8 cellular contexts compared by ENCODE assay signal in genomic region chr3:50572158-50572557, GRCh38. TPM values are rescaled to one million over a fixed set of nuclear protein-coding genes. Genes with fewer than 3 reads are reported as not detected.
DNase-seq lines count a peak whose midpoint lies in the region; ATAC-seq and TF ChIP-seq lines count a peak whose summit lies in the region.

No MANE protein-coding gene starts in this region.

- no peaks in the 10 kb centered on the region for H3K4me1 ChIP-seq in A673 (ENCODE audit: insufficient read depth, low read length, poor library complexity, severe bottlenecking)
- peaks cover 46% of the 10 kb centered on the region for H3K4me1 ChIP-seq in lower lobe of right lung

- CTCF ChIA-PET in A673 (lab: Charles Lee): interaction anchor here (1.0 kb wide), 1 partner anchor 39 kb away, joined by 3 read pairs; the partner anchor contains the start of gene CISH

- H3K9me3 ChIP-seq in A673 (ENCODE audit: low read depth, low read length, poor library complexity, severe bottlenecking) (no peaks in the 10 kb centered on the region), lower lobe of right lung (no peaks in the 10 kb centered on the region)

- POLR2A ChIA-PET in A673 (lab: Charles Lee; ENCODE audit: low non-redundant PET): no interaction called here

- H3K27ac ChIP-seq in A673 (ENCODE audit: low read depth, low read length, poor library complexity, severe bottlenecking) (no peak overlapping the region), lower lobe of right lung (peak overlapping the region; percentile 60)

- DNase-seq in A673 (ENCODE audit: low spot score) (peak; percentile 45), GM13976 (ENCODE audit: low spot score) (peak; percentile 80), NCI-H2196 treated with DMSO at 0.1 percent for 48 hours (lab: John Stamatoyannopoulos, UW; ENCODE audit: unreplicated experiment) (peak; percentile 16), dermis blood vessel endothelial cell (peak; percentile 82), lower lobe of right lung (peak; percentile 82)
- DNase-seq in activated CD4-positive, alpha-beta T cell treated with anti-CD3 and anti-CD28 coated beads, Interleukin-2, amount 50 U/mL, for 4 hours: peak; percentile 78 to 80
- peak; percentile 68 to 75 (median 71) for DNase-seq in stimulated activated CD4-positive, alpha-beta T cell treated with anti-CD3 and anti-CD28 coated beads, TNF-alpha, amount 100 ng/mL, for 4 hours (ENCODE audit: low read depth in 3 of 3)

- TF ChIP-seq CTCF in A673 (conservative IDR thresholded peaks at IDR 0.05; ENCODE audit: low read depth, low read length) (peak; percentile 62), GM13976 (IDR thresholded peaks at IDR 0.05; ENCODE audit: borderline replicate concordance, control extremely low read depth, extremely low read depth, insufficient read depth, missing control alignments) (peak; percentile 83), lower lobe of right lung (IDR thresholded peaks at IDR 0.05) (peak; percentile 94)

- in situ Hi-C loops in GM13976 (cut with MboI; ENCODE audit: low sequenced_read_pairs, unreplicated experiment): loop anchor here (5.0 kb wide), 1 partner anchor 40 kb away; the partner anchor contains the start of gene CISH

- no peaks in the 10 kb centered on the region for H3K27me3 ChIP-seq in A673 (replicated peaks; ENCODE audit: insufficient read depth, low read depth, low read length, poor library complexity)
- no peaks in the 10 kb centered on the region for H3K27me3 ChIP-seq in lower lobe of right lung (ENCODE audit: low read depth)

- intact Hi-C loops in A673 (cut with micrococcal nuclease; ENCODE audit: unreplicated experiment): loop anchor here (5.0 kb wide), 1 partner anchor 40 kb away; the partner anchor contains the start of gene CISH
- intact Hi-C loops in lower lobe of right lung (cut with DNase I): loop anchor here (5.0 kb wide), 1 partner anchor 40 kb away; the partner anchor contains the start of gene CISH

- BruUV-seq in A673 (replicated peaks; lab: Mats Ljungman, UMichigan): no TSS peak

- H3K4me3 ChIP-seq in A673 (ENCODE audit: low read depth, low read length, poor library complexity, severe bottlenecking) (no peak overlapping the region), lower lobe of right lung (no peak overlapping the region)

- ATAC-seq in lower lobe of right lung (peak; percentile 50), GM21576 (IDR thresholded peaks at IDR 0.05; ENCODE audit: unreplicated experiment) (no peak)

- H3K36me3 ChIP-seq in A673 (ENCODE audit: insufficient read depth, low read length, poor library complexity, severe bottlenecking) (no peaks in the 10 kb centered on the region), lower lobe of right lung (peaks cover 23% of the 10 kb centered on the region)

RNA-seq across cellular contexts. Expression of gene HEMK1, which starts 2.8 kb away (rescaled TPM):
- 5.7 and 7.9 TPM in 2 replicates for total RNA-seq in A673 (2021)
- total RNA-seq in dermis blood vessel endothelial cell: 8.1 and 13.3 TPM in 2 replicates
- total RNA-seq in lower lobe of right lung: 28.4 TPM

RNA-seq across cellular contexts. Expression of gene C3orf18, which starts 4.6 kb away (rescaled TPM):
- total RNA-seq in A673 (2021) (1.5 and 4.9 TPM in 2 replicates), dermis blood vessel endothelial cell (2.7 and 3.6 TPM in 2 replicates), lower lobe of right lung (6.7 TPM)

RNA-seq across cellular contexts. Expression of gene CISH, which starts 39.4 kb away (rescaled TPM):
- total RNA-seq in A673 (2021) (0.86 and 1.6 TPM in 2 replicates), dermis blood vessel endothelial cell (0.37 and 0.51 TPM in 2 replicates), lower lobe of right lung (48.8 TPM)

RNA-seq across cellular contexts. Expression of gene MAPKAPK3, which starts 44.8 kb away (rescaled TPM):
- total RNA-seq in A673 (2021) (15.8 and 17.3 TPM in 2 replicates), dermis blood vessel endothelial cell (9.2 and 11.9 TPM in 2 replicates), lower lobe of right lung (68.6 TPM)

Comparison
In these comparisons a context has a peak if more than half of its experiments do, and no peak if none do; other contexts are left out.
1. DNase-seq: peak in every context shown above with its lines; median percentile 82 in dermis blood vessel endothelial cell; 82 in lower lobe of right lung; 80 in GM13976; 79 in activated CD4-positive, alpha-beta T cell treated with anti-CD3 and anti-CD28 coated beads, Interleukin-2, amount 50 U/mL, for 4 hours; 71 in stimulated activated CD4-positive, alpha-beta T cell treated with anti-CD3 and anti-CD28 coated beads, TNF-alpha, amount 100 ng/mL, for 4 hours; 45 in A673; 16 in NCI-H2196 treated with DMSO at 0.1 percent for 48 hours.
2. RNA of gene CISH, which starts 39.4 kb away (total RNA-seq): 48.8 TPM in lower lobe of right lung (single experiment); 0.86 to 1.6 TPM in A673 and 0.37 to 0.51 TPM in dermis blood vessel endothelial cell; every median in the first group is over 10 times any median in the second.
3. Peak in every context shown above with its lines, with median percentiles within 50 percentile points of each other: CTCF ChIP-seq.